In genomic region chr1:178630418-178630817, GRCh38 we compare ENCODE assay signal across 1 cellular context.
TF ChIP-seq lines count a peak whose summit lies in the region.

No MANE protein-coding gene starts in this region.

TF ChIP-seq in HepG2, 621 proteins besides CTCF, POLR2A, EP300 and RAD21 (continued from another document and continues in another):
- no peak for TF ChIP-seq ZFYVE20 (CRISPR knock-in tag; IDR thresholded peaks at IDR 0.05; ENCODE audit: borderline replicate concordance, low read depth)
- TF ChIP-seq TRIM22 (IDR thresholded peaks at IDR 0.05), result no peak
- no peak for TF ChIP-seq SOX6 (IDR thresholded peaks at IDR 0.05)
- TF ChIP-seq SOX6 (CRISPR knock-in tag; IDR thresholded peaks at IDR 0.05), result peak; percentile 84
- TF ChIP-seq ZNF576 (CRISPR knock-in tag; IDR thresholded peaks at IDR 0.05), result no peak
- TF ChIP-seq PHF21A (CRISPR knock-in tag; IDR thresholded peaks at IDR 0.05), result no peak
- peak; percentile 53; the same call in 1 of the 2 replicates for TF ChIP-seq KDM6A (CRISPR knock-in tag; IDR thresholded peaks at IDR 0.05; ENCODE audit: low read depth)
- TF ChIP-seq SETDB1 (CRISPR knock-in tag; IDR thresholded peaks at IDR 0.05; ENCODE audit: borderline replicate concordance), result no peak
- no peak for TF ChIP-seq CBX1 (IDR thresholded peaks at IDR 0.05; ENCODE audit: low read depth)
- no peak for TF ChIP-seq ZSCAN9 (CRISPR knock-in tag; IDR thresholded peaks at IDR 0.05; ENCODE audit: borderline replicate concordance)
- no peak for TF ChIP-seq HNF1A (IDR thresholded peaks at IDR 0.05; ENCODE audit: low read depth)
- no peak for TF ChIP-seq HNF1A (CRISPR knock-in tag; IDR thresholded peaks at IDR 0.05; ENCODE audit: borderline replicate concordance)
- no peak for TF ChIP-seq KAT8 (CRISPR knock-in tag; IDR thresholded peaks at IDR 0.05)
- TF ChIP-seq PAXIP1 (CRISPR knock-in tag; conservative IDR thresholded peaks at IDR 0.05), result peak; percentile 70
- TF ChIP-seq NRL (CRISPR knock-in tag; IDR thresholded peaks at IDR 0.05; ENCODE audit: borderline replicate concordance), result no peak
- TF ChIP-seq ZBTB25 (CRISPR knock-in tag; IDR thresholded peaks at IDR 0.05), result no peak
- TF ChIP-seq NCOR1 (IDR thresholded peaks at IDR 0.05; ENCODE audit: borderline replicate concordance, low read length), result no peak
- no peak for TF ChIP-seq ZNF331 (CRISPR knock-in tag; IDR thresholded peaks at IDR 0.05)
- TF ChIP-seq SOX5 (CRISPR knock-in tag; IDR thresholded peaks at IDR 0.05; ENCODE audit: borderline replicate concordance), result peak; percentile 72
- peak; percentile 22; the same call in 1 of the 2 replicates for TF ChIP-seq RXRB (CRISPR knock-in tag; IDR thresholded peaks at IDR 0.05; ENCODE audit: borderline replicate concordance)
- TF ChIP-seq ZBTB20 (CRISPR knock-in tag; IDR thresholded peaks at IDR 0.05; ENCODE audit: borderline replicate concordance, low read depth), result no peak
- TF ChIP-seq BORCS8-MEF2B (CRISPR knock-in tag; IDR thresholded peaks at IDR 0.05), result no peak
- TF ChIP-seq MAFF (IDR thresholded peaks at IDR 0.05; ENCODE audit: low read depth, low read length), result no peak
- peak; percentile 79 for TF ChIP-seq CEBPG (CRISPR knock-in tag; IDR thresholded peaks at IDR 0.05)
- no peak for TF ChIP-seq SNAPC5 (CRISPR knock-in tag; IDR thresholded peaks at IDR 0.05; ENCODE audit: borderline replicate concordance)
- peak; percentile 87 for TF ChIP-seq CEBPB (IDR thresholded peaks at IDR 0.05; ENCODE audit: borderline replicate concordance, low read depth, low read length)
- TF ChIP-seq ZNF350 (CRISPR knock-in tag; IDR thresholded peaks at IDR 0.05; ENCODE audit: borderline replicate concordance, low read depth), result no peak
- no peak for TF ChIP-seq TEAD2 (CRISPR knock-in tag; IDR thresholded peaks at IDR 0.05)
- no peak for TF ChIP-seq MED13 (CRISPR knock-in tag; IDR thresholded peaks at IDR 0.05)
- TF ChIP-seq FOXP1 (IDR thresholded peaks at IDR 0.05), result no peak
- TF ChIP-seq FOXP1 (CRISPR knock-in tag; IDR thresholded peaks at IDR 0.05), result peak; percentile 57
- TF ChIP-seq NR2F6 (IDR thresholded peaks at IDR 0.05), result 0 out of 2 replicates have a peak, but pooled peaks have one; percentile 15
- no peak; the same call in 1 of the 2 replicates for TF ChIP-seq NR2F6 (CRISPR knock-in tag; IDR thresholded peaks at IDR 0.05)
- no peak for TF ChIP-seq FOXA1 (IDR thresholded peaks at IDR 0.05)
- no peak for TF ChIP-seq FOXA1 (CRISPR knock-in tag; IDR thresholded peaks at IDR 0.05)
- no peak for TF ChIP-seq CHD2 (IDR thresholded peaks at IDR 0.05; ENCODE audit: low read depth, low read length)
- no peak for TF ChIP-seq ZNF225 (CRISPR knock-in tag; IDR thresholded peaks at IDR 0.05)
- TF ChIP-seq PLRG1 (conservative IDR thresholded peaks at IDR 0.05), result no peak
- TF ChIP-seq CERS6 (CRISPR knock-in tag; IDR thresholded peaks at IDR 0.05), result no peak
- TF ChIP-seq RBFOX2 (IDR thresholded peaks at IDR 0.05; ENCODE audit: low read depth, low read length), result no peak
- TF ChIP-seq NFIC (IDR thresholded peaks at IDR 0.05; ENCODE audit: low read length), result peak; percentile 40; the same call in 1 of the 2 replicates
- no peak for TF ChIP-seq THAP9 (CRISPR knock-in tag; IDR thresholded peaks at IDR 0.05; ENCODE audit: borderline replicate concordance)
- peak; percentile 26 for TF ChIP-seq TEAD3 (CRISPR knock-in tag; optimal IDR thresholded peaks at IDR 0.05; ENCODE audit: borderline replicate concordance)
- TF ChIP-seq MXD1 (CRISPR knock-in tag; IDR thresholded peaks at IDR 0.05), result no peak
- no peak for TF ChIP-seq TOE1 (CRISPR knock-in tag; IDR thresholded peaks at IDR 0.05)
- no peak for TF ChIP-seq RFX3 (CRISPR knock-in tag; IDR thresholded peaks at IDR 0.05)
- TF ChIP-seq ZNF501 (CRISPR knock-in tag; IDR thresholded peaks at IDR 0.05), result no peak
- TF ChIP-seq CCDC6 (CRISPR knock-in tag; IDR thresholded peaks at IDR 0.05), result no peak
- no peak for TF ChIP-seq RNF2 (conservative IDR thresholded peaks at IDR 0.05; ENCODE audit: low read depth)
- TF ChIP-seq ZNF83 (CRISPR knock-in tag; IDR thresholded peaks at IDR 0.05; ENCODE audit: borderline replicate concordance), result no peak
- 0 out of 2 replicates have a peak, but pooled peaks have one; percentile 32 for TF ChIP-seq PPARG (CRISPR knock-in tag; conservative IDR thresholded peaks at IDR 0.05)
- no peak for TF ChIP-seq PHF5A (CRISPR knock-in tag; IDR thresholded peaks at IDR 0.05; ENCODE audit: low read depth, unreplicated experiment)
- TF ChIP-seq ZNF484 (CRISPR knock-in tag; IDR thresholded peaks at IDR 0.05; ENCODE audit: borderline replicate concordance, low read depth), result no peak
- no peak for TF ChIP-seq NR0B2 (CRISPR knock-in tag; IDR thresholded peaks at IDR 0.05)
